In genomic region chr16:88406096-88407041, GRCh38 we compare ENCODE assay signal across 15 cellular contexts. TPM values are rescaled to one million over a fixed set of nuclear protein-coding genes. Genes with fewer than 3 reads are reported as not detected.
A peak's percentile ranks its signal among the peaks of the same experiment; 100 is the strongest.
DNase-seq lines count a peak whose midpoint lies in the region; ATAC-seq and TF ChIP-seq lines count a peak whose summit lies in the region.
"Had no signal": no experiment of that assay in that cellular context is flagged by ENCODE, and none has a peak within 500 bp of the region (broad histone marks: within the 10 kb centered on the region; RNA-seq: fewer than 3 reads in every experiment).

No MANE protein-coding gene starts in this region.

- no peak for ATAC-seq in Right ventricle myocardium superior (ENCODE audit: poor library complexity)
- ATAC-seq: GM12878 had no signal

- H3K4me1 ChIP-seq in left ventricle myocardium inferior (no peaks in the 10 kb centered on the region), ascending aorta (peaks cover 0 to 13% of the 10 kb centered on the region in 2 donors), vagina (peaks cover 25% of the 10 kb centered on the region)

- TF ChIP-seq POLR2A in vagina (IDR thresholded peaks at IDR 0.05): no peak

- TF ChIP-seq CTCF in left ventricle myocardium inferior (IDR thresholded peaks at IDR 0.05; ENCODE audit: borderline replicate concordance) (no peak), ascending aorta (IDR thresholded peaks at IDR 0.05) (peak in 1 of 3 experiments; percentile 8), vagina (IDR thresholded peaks at IDR 0.05) (no peak)

- DNase-seq in left ventricle myocardium inferior (no peak), Right ventricle myocardium superior (no peak), ascending aorta (ENCODE audit: low spot score in 2 of 2) (no peak), medulla oblongata (ENCODE audit: extremely low spot score) (peak; percentile 62), vagina (ENCODE audit: extremely low spot score in 2 of 2) (no peak), AG08396 (ENCODE audit: low spot score) (no peak)
- no peak for DNase-seq in stimulated activated CD4-positive, alpha-beta T cell treated with anti-CD3 and anti-CD28 coated beads, Interleukin-2, amount 100 ng/mL, for 24 hours
- no peak for DNase-seq in stimulated activated CD8-positive, alpha-beta memory T cell treated with anti-CD3 and anti-CD28 coated beads, Interleukin-4, amount 100 ng/mL, for 48 hours
- DNase-seq: activated CD4-positive, alpha-beta memory T cell treated with anti-CD3 and anti-CD28 coated beads, Interleukin-2, amount 10 ng/mL, durations not matched to agents 7 days and 5 days; activated gamma-delta T cell; erythroblast; MG63; PC-9 had no signal

- H3K9me3 ChIP-seq in left ventricle myocardium inferior (replicated peaks) (no peaks in the 10 kb centered on the region), ascending aorta (no peaks in the 10 kb centered on the region), vagina (no peaks in the 10 kb centered on the region)
- H3K9me3 ChIP-seq: MG63 had no signal

- H3K27ac ChIP-seq in left ventricle myocardium inferior (replicated peaks) (no peak overlapping the region), ascending aorta (no peak overlapping the region), vagina (peak overlapping the region; percentile 43)
- H3K27ac ChIP-seq: HL-60, PC-9 had no signal

- H3K36me3 ChIP-seq in left ventricle myocardium inferior (no peaks in the 10 kb centered on the region), ascending aorta (no peaks in the 10 kb centered on the region), vagina (no peaks in the 10 kb centered on the region)
- H3K36me3 ChIP-seq: MG63 had no signal

- intact Hi-C loops in left ventricle myocardium inferior (cut with micrococcal nuclease) (no loop called here), Right ventricle myocardium superior (cut with DNase I) (no loop called here), ascending aorta (cut with DNase I) (no loop called here), vagina (cut with DNase I) (no loop called here)

- H3K27me3 ChIP-seq in left ventricle myocardium inferior (ENCODE audit: low read depth) (peaks cover 11% of the 10 kb centered on the region), ascending aorta (no peaks in the 10 kb centered on the region), vagina (no peaks in the 10 kb centered on the region)
- H3K27me3 ChIP-seq: MG63 had no signal

- peak overlapping the region; percentile 9 for H3K4me3 ChIP-seq in left ventricle myocardium inferior
- H3K4me3 ChIP-seq in ascending aorta: peak overlapping the region; percentile 33 to 55
- peak overlapping the region; percentile 21 to 41 for H3K4me3 ChIP-seq in vagina
- H3K4me3 ChIP-seq: GM12878, MG63, PC-9 had no signal

RNA-seq across cellular contexts. Expression of gene ZNF469, which starts 23.6 kb away (rescaled TPM):
- total RNA-seq in left ventricle myocardium inferior (0.74 TPM), Right ventricle myocardium superior (0.94 TPM), ascending aorta (3.0 TPM), vagina (2.2 TPM)

RNA-seq across cellular contexts. Expression of gene ZFPM1, which starts 46.7 kb away (rescaled TPM):
- 5.7 TPM for total RNA-seq in left ventricle myocardium inferior
- total RNA-seq in Right ventricle myocardium superior: 3.6 TPM
- total RNA-seq in ascending aorta: 5.5 TPM
- 1.7 TPM for total RNA-seq in vagina
